Comparison of ENCODE assay signal across 19 cellular contexts in the genomic region with DNA sequence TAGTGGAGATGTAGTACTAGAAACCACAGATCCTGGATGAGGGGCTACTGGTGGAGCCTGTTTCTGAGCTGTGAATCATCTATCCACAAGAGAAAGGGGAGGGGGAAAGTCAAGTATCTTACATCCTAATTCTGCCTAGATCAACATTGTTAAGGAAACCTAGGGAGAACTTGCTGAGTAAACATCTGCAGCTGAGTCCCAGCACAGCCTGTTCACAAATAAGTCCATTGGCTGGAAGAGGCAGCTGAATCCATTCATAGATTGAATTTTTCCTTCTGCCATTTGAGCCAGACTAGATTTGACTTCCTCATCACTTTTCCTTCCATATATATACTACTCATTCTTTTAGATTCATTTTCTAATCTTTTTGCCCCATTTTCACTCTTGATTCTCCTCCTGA.
"Had no signal": no experiment of that assay in that cellular context is flagged by ENCODE, and none has a peak within 500 bp of the region (broad histone marks: within the 10 kb centered on the region; RNA-seq: fewer than 3 reads in every experiment).

No MANE protein-coding gene starts in this region.

- H3K27ac ChIP-seq: epithelial cell of prostate, gastroesophageal sphincter, heart left ventricle, thyroid gland, upper lobe of right lung had no signal

- H3K36me3 ChIP-seq: gastroesophageal sphincter, heart left ventricle, thyroid gland, upper lobe of right lung had no signal

- DNase-seq: activated gamma-delta T cell treated with Interleukin-2 at 50 U/mL for 16 hours; activated T-cell treated with anti-CD3 and anti-CD28 coated beads, Interleukin-2, amount 50 U/mL, for 1 hour; aorta; heart left ventricle; left colon; mesendoderm; mucosa of descending colon; nephron progenitor cell; occipital lobe; stimulated activated CD4-positive, alpha-beta T cell treated with anti-CD3 and anti-CD28 coated beads, Interleukin-4, amount 100 ng/mL, for 24 hours; stimulated activated naive CD8-positive, alpha-beta T cell treated with anti-CD3 and anti-CD28 coated beads, Interleukin-15, Interleukin-2, amounts not matched to agents 100 U/mL and 50 U/mL, for 24 hours; T-helper 9 cell; thyroid gland; upper lobe of right lung had no signal

- H3K27me3 ChIP-seq: gastroesophageal sphincter, heart left ventricle, thyroid gland, upper lobe of right lung had no signal

- H3K9me3 Mint-ChIP-seq: nephron progenitor cell, WTC11 had no signal

- H3K4me3 ChIP-seq: gastroesophageal sphincter, heart left ventricle, mucosa of descending colon, thyroid gland, upper lobe of right lung had no signal

- ATAC-seq: gastroesophageal sphincter; heart left ventricle; left colon; mucosa of descending colon; stimulated activated naive CD8-positive, alpha-beta T cell treated with anti-CD3 and anti-CD28 coated beads, Interleukin-15, Interleukin-2, amounts not matched to agents 100 U/mL and 50 U/mL, for 24 hours; upper lobe of right lung; WTC11 had no signal

- H3K4me1 Mint-ChIP-seq: activated naive CD4-positive, alpha-beta T cell treated with anti-CD3 and anti-CD28 coated beads, Interleukin-2, amount 50 U/mL, for 24 hours had no signal

- H3K4me3 Mint-ChIP-seq: activated naive CD4-positive, alpha-beta T cell treated with anti-CD3 and anti-CD28 coated beads, Interleukin-2, amount 50 U/mL, for 24 hours; brain; nephron progenitor cell; WTC11 had no signal

- H3K4me1 ChIP-seq: gastroesophageal sphincter, heart left ventricle, thyroid gland, upper lobe of right lung had no signal

- H3K27ac Mint-ChIP-seq: activated naive CD4-positive, alpha-beta T cell treated with anti-CD3 and anti-CD28 coated beads, Interleukin-2, amount 50 U/mL, for 24 hours; nephron progenitor cell; WTC11 had no signal

- H3K27me3 Mint-ChIP-seq: activated naive CD4-positive, alpha-beta T cell treated with anti-CD3 and anti-CD28 coated beads, Interleukin-2, amount 50 U/mL, for 24 hours had no signal

- H3K36me3 Mint-ChIP-seq: activated naive CD4-positive, alpha-beta T cell treated with anti-CD3 and anti-CD28 coated beads, Interleukin-2, amount 50 U/mL, for 24 hours; brain; WTC11 had no signal
